ENCODE assay signal across 28 cellular contexts in genomic region chr7:79909124-79909641, GRCh38.
"Had no signal": no experiment of that assay in that cellular context is flagged by ENCODE, and none has a peak within 500 bp of the region (broad histone marks: within the 10 kb centered on the region; RNA-seq: fewer than 3 reads in every experiment).

No MANE protein-coding gene starts in this region.

- DNase-seq: activated CD4-positive, alpha-beta T cell treated with anti-CD3 and anti-CD28 coated beads, Interleukin-2, amount 10 ng/mL, durations not matched to agents 24 days and 14 days; activated naive CD4-positive, alpha-beta T cell; activated T-cell treated with anti-CD3 and anti-CD28 coated beads for 4 hours; activated T-cell treated with anti-CD3 and anti-CD28 coated beads, Interleukin-2, amount 50 U/mL, for 72 hours; central memory CD4-positive, alpha-beta T cell; endodermal cell; foreskin fibroblast; head of caudate nucleus; hippocampal formation; left colon; natural killer cell; posterior cingulate gyrus; right cardiac atrium; stimulated activated CD4-positive, alpha-beta T cell treated with anti-CD3 and anti-CD28 coated beads, Interleukin-15, amount 100 ng/mL, for 24 hours; stimulated activated CD4-positive, alpha-beta T cell treated with anti-CD3 and anti-CD28 coated beads, Interleukin-2, amount 100 ng/mL, for 24 hours; stimulated activated naive B cell treated with anti-CD40 and anti-IgM and Interleukin-4, amounts not matched to agents 10 μg/mL and 1 μg/mL and 100 μg/mL, for 72 hours; stomach; T1000; thyroid gland; upper lobe of left lung; WERI-Rb-1 had no signal

- H3K27ac Mint-ChIP-seq: activated CD4-positive, alpha-beta T cell treated with anti-CD3 and anti-CD28 coated beads, Interleukin-2, amount 10 ng/mL, durations not matched to agents 24 days and 14 days; activated T-cell treated with anti-CD3 and anti-CD28 coated beads, Interleukin-2, amount 50 U/mL, for 72 hours; dendritic cell treated with granulocyte-macrophage colony-stimulating factor and Interleukin-4, amounts not matched to agents 40 ng/mL and 50 ng/mL, for 4 days; endodermal cell; mesothelial cell of epicardium; natural killer cell; neural progenitor cell; stimulated activated naive B cell treated with anti-CD40 and anti-IgM and Interleukin-4, amounts not matched to agents 10 μg/mL and 1 μg/mL and 100 μg/mL, for 72 hours; T-helper 1 cell treated with Interleukin-12 subunit alpha and Interleukin-12 subunit beta and Interleukin-4 antibody, amounts not matched to agents 30 μg/mL and 1 μg/mL, for 36 hours had no signal

- H3K27ac ChIP-seq: breast epithelium, neural progenitor cell, stomach, thyroid gland, upper lobe of left lung, WERI-Rb-1 had no signal

- H3K27me3 Mint-ChIP-seq: activated CD4-positive, alpha-beta T cell treated with anti-CD3 and anti-CD28 coated beads, Interleukin-2, amount 10 ng/mL, durations not matched to agents 24 days and 14 days; dendritic cell treated with granulocyte-macrophage colony-stimulating factor and Interleukin-4, amounts not matched to agents 40 ng/mL and 50 ng/mL, for 4 days; stimulated activated naive B cell treated with anti-CD40 and anti-IgM and Interleukin-4, amounts not matched to agents 10 μg/mL and 1 μg/mL and 100 μg/mL, for 72 hours had no signal

- H3K4me1 ChIP-seq: breast epithelium, neural progenitor cell, stomach, thyroid gland, upper lobe of left lung had no signal

- ATAC-seq: activated CD4-positive, CD25-positive, alpha-beta regulatory T cell treated with anti-CD3 and anti-CD28 coated beads, Interleukin-2, amount 50 U/mL, for 24 hours; activated T-cell treated with anti-CD3 and anti-CD28 coated beads, Interleukin-2, amount 50 U/mL, for 72 hours; esophagus mucosa; left colon; natural killer cell; right cardiac atrium; stimulated activated naive B cell treated with anti-CD40 and anti-IgM and Interleukin-4, amounts not matched to agents 10 μg/mL and 1 μg/mL and 100 μg/mL, for 72 hours had no signal

- H3K4me3 Mint-ChIP-seq: activated CD4-positive, alpha-beta T cell treated with anti-CD3 and anti-CD28 coated beads, Interleukin-2, amount 10 ng/mL, durations not matched to agents 24 days and 14 days; activated T-cell treated with anti-CD3 and anti-CD28 coated beads, Interleukin-2, amount 50 U/mL, for 72 hours; dendritic cell treated with granulocyte-macrophage colony-stimulating factor and Interleukin-4, amounts not matched to agents 40 ng/mL and 50 ng/mL, for 4 days; endodermal cell; mesothelial cell of epicardium; natural killer cell; neural progenitor cell; stimulated activated naive B cell treated with anti-CD40 and anti-IgM and Interleukin-4, amounts not matched to agents 10 μg/mL and 1 μg/mL and 100 μg/mL, for 72 hours; T-helper 1 cell treated with Interleukin-12 subunit alpha and Interleukin-12 subunit beta and Interleukin-4 antibody, amounts not matched to agents 30 μg/mL and 1 μg/mL, for 36 hours had no signal

- H3K9me3 ChIP-seq: breast epithelium, stomach, thyroid gland, upper lobe of left lung had no signal

- H3K9me3 Mint-ChIP-seq: dendritic cell treated with granulocyte-macrophage colony-stimulating factor and Interleukin-4, amounts not matched to agents 40 ng/mL and 50 ng/mL, for 4 days; mesothelial cell of epicardium; neural progenitor cell; T-helper 1 cell treated with Interleukin-12 subunit alpha and Interleukin-12 subunit beta and Interleukin-4 antibody, amounts not matched to agents 30 μg/mL and 1 μg/mL, for 36 hours had no signal

- H3K4me1 Mint-ChIP-seq: endodermal cell, neural progenitor cell had no signal

- H3K4me3 ChIP-seq: breast epithelium, neural progenitor cell, stomach, thyroid gland, upper lobe of left lung had no signal

- H3K36me3 Mint-ChIP-seq: mesothelial cell of epicardium; natural killer cell; neural progenitor cell; stimulated activated naive B cell treated with anti-CD40 and anti-IgM and Interleukin-4, amounts not matched to agents 10 μg/mL and 1 μg/mL and 100 μg/mL, for 72 hours had no signal

- H3K36me3 ChIP-seq: breast epithelium, neural progenitor cell, stomach, thyroid gland, upper lobe of left lung, WERI-Rb-1 had no signal

- H3K27me3 ChIP-seq: breast epithelium, neural progenitor cell, stomach, thyroid gland, upper lobe of left lung had no signal
